Comparison of ENCODE assay signal across 17 cellular contexts in genomic region chr16:10930755-10931093, GRCh38. TPM values are rescaled to one million over a fixed set of nuclear protein-coding genes. Genes with fewer than 3 reads are reported as not detected.
DNase-seq lines count a peak whose midpoint lies in the region; ATAC-seq and TF ChIP-seq lines count a peak whose summit lies in the region.
"Had no signal": no experiment of that assay in that cellular context is flagged by ENCODE, and none has a peak within 500 bp of the region (broad histone marks: within the 10 kb centered on the region; RNA-seq: fewer than 3 reads in every experiment).

No MANE protein-coding gene starts in this region.

- peak; percentile 32 for TF ChIP-seq CTCF in GM13977 (IDR thresholded peaks at IDR 0.05; ENCODE audit: extremely low read depth, insufficient read depth, missing control alignments)
- no peak for TF ChIP-seq CTCF in foreskin keratinocyte (conservative IDR thresholded peaks at IDR 0.05)

- DNase-seq in COLO668 (lab: John Stamatoyannopoulos, UW; ENCODE audit: unreplicated experiment) (peak; percentile 6), GM13977 (ENCODE audit: low spot score) (no peak), SHP77 treated with DMSO at 0.1 percent for 48 hours (lab: John Stamatoyannopoulos, UW) (peak; percentile 24), foreskin keratinocyte (no peak), NCI-H1105 (lab: John Stamatoyannopoulos, UW) (no peak)
- no peak for DNase-seq in stimulated activated naive CD4-positive, alpha-beta T cell treated with Interleukin-2 at 50 U/mL for 16 hours (lab: John Stamatoyannopoulos, UW)
- DNase-seq in activated CD4-positive, CD25-positive, alpha-beta regulatory T cell (lab: John Stamatoyannopoulos, UW): no peak
- DNase-seq: activated CD4-positive, alpha-beta T cell treated with anti-CD3 and anti-CD28 coated beads, Interleukin-2, amount 10 ng/mL, durations not matched to agents 7 days and 5 days; activated CD8-positive, alpha-beta memory T cell treated with anti-CD3 and anti-CD28 coated beads, Interleukin-2, amount 50 U/mL, for 48 hours; anterior cingulate cortex; CD8-positive, alpha-beta memory T cell; mesendoderm; NCI-H1694 treated with DMSO at 0.1 percent for 48 hours; stimulated activated CD4-positive, alpha-beta T cell treated with anti-CD3 and anti-CD28 coated beads, Interleukin-2, amount 100 ng/mL, for 24 hours; uterus had no signal

- H3K27me3 ChIP-seq in foreskin keratinocyte: no peaks in the 10 kb centered on the region
- H3K27me3 ChIP-seq: uterus had no signal

- in situ Hi-C loops in GM13977 (cut with MboI; ENCODE audit: low pct_unique_long_range_greater_than_20kb, low sequenced_read_pairs, unreplicated experiment): no loop called here

- H3K4me1 ChIP-seq in foreskin keratinocyte: no peaks in the 10 kb centered on the region
- H3K4me1 ChIP-seq: uterus had no signal

- no peak overlapping the region for H3K27ac ChIP-seq in foreskin keratinocyte
- H3K27ac ChIP-seq: uterus had no signal

- ATAC-seq in foreskin keratinocyte: peak; percentile 25
- ATAC-seq in esophagus mucosa: no peak

RNA-seq across cellular contexts. Expression of gene DEXI, which starts 11.5 kb away (rescaled TPM):
- total RNA-seq in foreskin keratinocyte (42.8 and 45.1 TPM in 2 replicates), esophagus mucosa (14.5 TPM)
- 40.4 and 43.1 TPM in 2 replicates for polyA plus RNA-seq in foreskin keratinocyte

RNA-seq across cellular contexts. Expression of gene CLEC16A, which starts 13.6 kb away (rescaled TPM):
- total RNA-seq in foreskin keratinocyte (21.0 and 22.0 TPM in 2 replicates), esophagus mucosa (17.7 TPM)
- 11.4 and 12.0 TPM in 2 replicates for polyA plus RNA-seq in foreskin keratinocyte

RNA-seq across cellular contexts. Expression of gene CIITA, which starts 53.7 kb away (rescaled TPM):
- total RNA-seq in foreskin keratinocyte (0.07 TPM in 1 of 2 replicates, not detected in the other), esophagus mucosa (4.5 TPM)
- polyA plus RNA-seq in foreskin keratinocyte: 0.03 and 0.06 TPM in 2 replicates
- total RNA-seq: Daoy had no signal

Comparison
In these comparisons a context has a peak if more than half of its experiments do, and no peak if none do; other contexts are left out.
1. DNase-seq: peak in COLO668 (single experiment) and SHP77 treated with DMSO at 0.1 percent for 48 hours (single experiment); none in GM13977 (single experiment), foreskin keratinocyte (0 of 2), NCI-H1105 (single experiment), stimulated activated naive CD4-positive, alpha-beta T cell treated with Interleukin-2 at 50 U/mL for 16 hours (single experiment) and activated CD4-positive, CD25-positive, alpha-beta regulatory T cell (0 of 4).